In the genomic region with DNA sequence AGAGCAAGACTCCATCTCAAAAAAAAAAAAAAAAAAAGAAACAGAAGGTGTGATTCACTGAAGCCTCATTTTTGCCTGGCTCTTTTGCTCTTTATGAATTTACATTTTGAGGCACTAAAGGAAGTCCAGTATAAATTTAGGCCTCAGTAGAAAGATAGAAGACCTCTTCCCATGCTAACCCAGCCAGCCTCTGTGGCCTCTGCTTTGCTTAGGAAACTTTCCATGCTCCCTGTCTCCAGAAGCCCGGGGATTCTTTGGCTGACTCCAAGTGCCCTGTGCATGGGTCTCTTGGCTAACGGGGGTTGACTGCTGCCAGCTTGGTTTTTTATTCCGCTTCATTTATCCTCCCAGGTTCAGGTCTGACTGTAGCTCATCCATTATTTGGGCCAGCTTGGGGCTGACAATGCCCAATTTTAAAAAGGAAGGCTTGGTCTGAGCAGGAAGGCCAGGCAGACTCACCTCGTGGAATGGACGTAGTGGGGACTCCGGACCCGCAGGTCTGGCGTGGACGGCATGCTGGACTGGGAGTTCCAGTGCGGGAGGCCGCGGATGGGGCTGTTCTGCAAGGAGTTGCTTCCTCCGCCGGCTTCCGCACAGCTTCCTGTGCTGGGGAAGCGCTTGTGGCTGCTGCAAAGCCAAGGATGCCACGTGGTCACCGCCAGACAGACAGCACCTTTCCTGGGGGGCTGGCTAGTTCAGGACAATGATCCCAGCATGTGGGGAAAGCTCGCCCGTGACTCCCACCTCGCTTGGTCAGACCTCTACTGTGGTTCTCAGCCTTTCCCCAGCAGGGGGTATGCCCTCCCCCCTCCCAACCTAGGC, we compare ENCODE assay signal across 12 cellular contexts.
DNase-seq lines count a peak whose midpoint lies in the region; ATAC-seq and TF ChIP-seq lines count a peak whose summit lies in the region.
"Had no signal": no experiment of that assay in that cellular context is flagged by ENCODE, and none has a peak within 500 bp of the region (broad histone marks: within the 10 kb centered on the region; RNA-seq: fewer than 3 reads in every experiment).

No MANE protein-coding gene starts in this region.

- no peak overlapping the region for H2BK5ac ChIP-seq in IMR-90 (ENCODE audit: low read depth, low read length, poor library complexity, severe bottlenecking)

- H3K9ac ChIP-seq in IMR-90 (ENCODE audit: low read depth, low read length) (no peak overlapping the region; the same call in 1 of the 2 replicates), muscle layer of colon (ENCODE audit: low read length) (no peak overlapping the region)

- H3K36me3 Mint-ChIP-seq in endothelial cell (ENCODE audit: low read depth, unreplicated experiment), result peaks cover 47% of the 10 kb centered on the region
- peaks cover 3% of the 10 kb centered on the region for H3K36me3 Mint-ChIP-seq in activated T-helper 1 cell treated with anti-CD3 and anti-CD28 coated beads, Interleukin-12 subunit alpha, Interleukin-12 subunit beta, Interleukin-2, Interleukin-4 antibody, amounts not matched to agents 30 ng/mL and 10 ng/mL and 1 ng/mL, durations not matched to agents 14 hours and 24 hours and 36 hours (ENCODE audit: low read depth)

- BruUV-seq in IMR-90 (replicated peaks; lab: Mats Ljungman, UMichigan), result no TSS peak

- H3K27me3 ChIP-seq in IMR-90 (ENCODE audit: control insufficient read depth, insufficient read depth, low read length), result no peaks in the 10 kb centered on the region
- H3K27me3 ChIP-seq in muscle layer of colon (ENCODE audit: control insufficient read depth in 1 of 2, insufficient read depth in 2 of 2, low read length in 2 of 2), result no peaks in the 10 kb centered on the region

- no peak overlapping the region for H2AK5ac ChIP-seq in IMR-90 (ENCODE audit: low read depth, low read length)

- dilution Hi-C loops in IMR-90 (cut with HindIII; ENCODE audit: low sequenced_read_pairs, unreplicated experiment), result no loop called here

- no peaks in the 10 kb centered on the region for H3K27me3 Mint-ChIP-seq in endothelial cell (ENCODE audit: unreplicated experiment)
- peaks cover 2% of the 10 kb centered on the region for H3K27me3 Mint-ChIP-seq in activated T-helper 1 cell treated with anti-CD3 and anti-CD28 coated beads, Interleukin-12 subunit alpha, Interleukin-12 subunit beta, Interleukin-2, Interleukin-4 antibody, amounts not matched to agents 30 ng/mL and 10 ng/mL and 1 ng/mL, durations not matched to agents 14 hours and 24 hours and 36 hours (ENCODE audit: insufficient read depth)

- peak overlapping the region in 1 of 2 experiments; percentile 20; a peak in 1 of 4 replicates for H4K8ac ChIP-seq in IMR-90 (ENCODE audit: low read depth in 2 of 2, low read length in 2 of 2)

- peaks cover 3% of the 10 kb centered on the region; the same call in 1 of the 2 replicates for H4K20me1 ChIP-seq in IMR-90 (ENCODE audit: insufficient read depth, low read length)

- H3K18ac ChIP-seq in IMR-90 (ENCODE audit: low read depth, low read length), result no peak overlapping the region; the same call in 1 of the 2 replicates

- no peak overlapping the region for H3K56ac ChIP-seq in IMR-90 (ENCODE audit: extremely low read depth, insufficient read depth, low read length)

- H3K79me1 ChIP-seq in IMR-90 (ENCODE audit: low read depth in 1 of 2, low read length in 2 of 2), result peaks cover under 1 to 39% of the 10 kb centered on the region in 2 experiments; a peak in 2 of 4 replicates

- 0 out of 2 replicates have a peak overlapping the region, but pooled peaks have one; percentile 1 for H3K4ac ChIP-seq in IMR-90 (ENCODE audit: low read depth, low read length)

- H3K14ac ChIP-seq in IMR-90 (replicated peaks; ENCODE audit: low read depth, low read length), result no peak overlapping the region

- no peak overlapping the region for H2AFZ ChIP-seq in IMR-90 (replicated peaks; ENCODE audit: low read length, poor library complexity)

- peak overlapping the region; percentile 20; the same call in 1 of the 2 replicates for H3K23ac ChIP-seq in IMR-90 (ENCODE audit: low read depth, low read length)

- in situ Hi-C loops in IMR-90 (cut with MboI; ENCODE audit: low sequenced_read_pairs) (loop anchor here (25.0 kb wide), 1 partner anchor 428 kb away; no protein-coding TSS in a partner anchor), ACHN (cut with HindIII; ENCODE audit: low pct_ligation_motif_present, low pct_unique_long_range_greater_than_20kb, low sequenced_read_pairs) (no loop called here)

- H3K27ac ChIP-seq in IMR-90 (ENCODE audit: insufficient read depth, low read length) (peak overlapping the region; percentile 46; the same call in 1 of the 2 replicates), muscle layer of colon (ENCODE audit: low read depth, low read length) (peak overlapping the region; percentile 48)

- peak; percentile 79 for DNase-seq in Ammon's horn (ENCODE audit: low spot score)
- DNase-seq in IMR-90, result no peak
- DNase-seq in endothelial cell (ENCODE audit: low spot score), result peak; percentile 38
- no peak for DNase-seq in activated T-helper 1 cell treated with anti-CD3 and anti-CD28 coated beads, Interleukin-12 subunit alpha, Interleukin-12 subunit beta, Interleukin-2, Interleukin-4 antibody, amounts not matched to agents 30 ng/mL and 10 ng/mL and 1 ng/mL, durations not matched to agents 14 hours and 24 hours and 36 hours (ENCODE audit: low spot score)
- no peak for DNase-seq in ACHN
- DNase-seq: NCI-H2029, SHP77 had no signal

- CTCF ChIA-PET in IMR-90 (lab: Yijun Ruan, JAX), result interaction anchor here (0.5 to 1.6 kb wide), 5 partner anchors 40 to 292 kb away, joined by 3 to 5 read pairs (median 4); no protein-coding TSS in a partner anchor

- H2BK120ac ChIP-seq in IMR-90 (ENCODE audit: low read depth, low read length), result no peak overlapping the region

- no peaks in the 10 kb centered on the region; the same call in 1 of the 2 replicates for H3K9me1 ChIP-seq in IMR-90 (ENCODE audit: insufficient read depth, low read length)

- H4K5ac ChIP-seq in IMR-90 (ENCODE audit: low read depth, low read length), result no peak overlapping the region; the same call in 1 of the 2 replicates

- no peak overlapping the region for H2AK9ac ChIP-seq in IMR-90 (replicated peaks; ENCODE audit: low read depth, low read length, poor library complexity)

- H3K4me3 ChIP-seq in IMR-90 (ENCODE audit: insufficient read depth, low read depth, low read length) (no peak overlapping the region), muscle layer of colon (ENCODE audit: low read depth in 1 of 2, low read length in 2 of 2) (no peak overlapping the region)
- H3K4me3 ChIP-seq: smooth muscle cell had no signal

- H4K91ac ChIP-seq in IMR-90 (ENCODE audit: insufficient read depth, low read depth, low read length), result no peak overlapping the region

- H3K36me3 ChIP-seq in IMR-90 (ENCODE audit: control insufficient read depth, insufficient read depth, low read length), result peaks cover 47% of the 10 kb centered on the region
- peaks cover 53% of the 10 kb centered on the region for H3K36me3 ChIP-seq in muscle layer of colon (ENCODE audit: insufficient read depth, low read length)

- no peak for ATAC-seq in IMR-90 (ENCODE audit: low read depth)
- no peak for ATAC-seq in HG02970 (IDR thresholded peaks at IDR 0.05; ENCODE audit: low FRiP score, unreplicated experiment)
- no peak for ATAC-seq in HG03520 (IDR thresholded peaks at IDR 0.05; ENCODE audit: unreplicated experiment)

- 82% methylated on average over 11 of the region's 21 CpGs; no CpG with 5 or more reads in 1 of the 2 experiments for WGBS in IMR-90 (ENCODE audit: extremely low coverage in 2 of 2, insufficient read length in 1 of 2), 2 experiments

- intact Hi-C loops in IMR-90 (cut with micrococcal nuclease), result no loop called here
- intact Hi-C loops in activated T-helper 1 cell treated with anti-CD3 and anti-CD28 coated beads, Interleukin-12 subunit alpha, Interleukin-12 subunit beta, Interleukin-2, Interleukin-4 antibody, amounts not matched to agents 30 ng/mL and 10 ng/mL and 1 ng/mL, durations not matched to agents 14 hours and 24 hours and 36 hours (cut with micrococcal nuclease), result no loop called here

- POLR2A ChIA-PET in IMR-90 (lab: Charles Lee; ENCODE audit: unreplicated experiment), result no interaction called here

- no peak for TF ChIP-seq RAD21 in IMR-90 (IDR thresholded peaks at IDR 0.05; ENCODE audit: low read length)

- H3K9me3 Mint-ChIP-seq in endothelial cell (ENCODE audit: unreplicated experiment), result no peaks in the 10 kb centered on the region
- H3K9me3 Mint-ChIP-seq in activated T-helper 1 cell treated with anti-CD3 and anti-CD28 coated beads, Interleukin-12 subunit alpha, Interleukin-12 subunit beta, Interleukin-2, Interleukin-4 antibody, amounts not matched to agents 30 ng/mL and 10 ng/mL and 1 ng/mL, durations not matched to agents 14 hours and 24 hours and 36 hours, result no peaks in the 10 kb centered on the region

- H3K27ac Mint-ChIP-seq in endothelial cell (ENCODE audit: unreplicated experiment), result peak overlapping the region; percentile 61
- no peak overlapping the region for H3K27ac Mint-ChIP-seq in activated T-helper 1 cell treated with anti-CD3 and anti-CD28 coated beads, Interleukin-12 subunit alpha, Interleukin-12 subunit beta, Interleukin-2, Interleukin-4 antibody, amounts not matched to agents 30 ng/mL and 10 ng/mL and 1 ng/mL, durations not matched to agents 14 hours and 24 hours and 36 hours
- H3K27ac Mint-ChIP-seq: CD14-positive monocyte had no signal

- H3K4me1 ChIP-seq in IMR-90 (ENCODE audit: control insufficient read depth, insufficient read depth, low read length), result peaks cover 14% of the 10 kb centered on the region
- peaks cover 16% of the 10 kb centered on the region for H3K4me1 ChIP-seq in muscle layer of colon (ENCODE audit: insufficient read depth, low read length)

- H3K4me3 Mint-ChIP-seq in endothelial cell (ENCODE audit: unreplicated experiment), result no peak overlapping the region
- no peak overlapping the region for H3K4me3 Mint-ChIP-seq in activated T-helper 1 cell treated with anti-CD3 and anti-CD28 coated beads, Interleukin-12 subunit alpha, Interleukin-12 subunit beta, Interleukin-2, Interleukin-4 antibody, amounts not matched to agents 30 ng/mL and 10 ng/mL and 1 ng/mL, durations not matched to agents 14 hours and 24 hours and 36 hours

- H2BK20ac ChIP-seq in IMR-90 (ENCODE audit: low read depth, low read length), result 0 out of 2 replicates have a peak overlapping the region, but pooled peaks have one; percentile 9

- no peak overlapping the region; the same call in 1 of the 2 replicates for H3K4me2 ChIP-seq in IMR-90 (ENCODE audit: low read depth, low read length)
- H3K4me2 ChIP-seq: smooth muscle cell had no signal

- peaks cover 22% of the 10 kb centered on the region for H3K4me1 Mint-ChIP-seq in endothelial cell (ENCODE audit: unreplicated experiment)
- peaks cover 7% of the 10 kb centered on the region for H3K4me1 Mint-ChIP-seq in activated T-helper 1 cell treated with anti-CD3 and anti-CD28 coated beads, Interleukin-12 subunit alpha, Interleukin-12 subunit beta, Interleukin-2, Interleukin-4 antibody, amounts not matched to agents 30 ng/mL and 10 ng/mL and 1 ng/mL, durations not matched to agents 14 hours and 24 hours and 36 hours (ENCODE audit: low read depth)

- no peak overlapping the region for H2BK15ac ChIP-seq in IMR-90 (ENCODE audit: low read depth, low read length)

- no peaks in the 10 kb centered on the region for H3K9me3 ChIP-seq in IMR-90 (ENCODE audit: control insufficient read depth, insufficient read depth, low read length)
- no peaks in the 10 kb centered on the region for H3K9me3 ChIP-seq in muscle layer of colon (ENCODE audit: low read length)

- no peak for TF ChIP-seq POLR2A in IMR-90 (IDR thresholded peaks at IDR 0.05; ENCODE audit: low read depth, low read length)

- TF ChIP-seq CTCF in IMR-90 (conservative IDR thresholded peaks at IDR 0.05; ENCODE audit: low read depth, low read length), result no peak
- no peak for TF ChIP-seq CTCF in endothelial cell (IDR thresholded peaks at IDR 0.05; ENCODE audit: unreplicated experiment)

Comparison
In these comparisons a context has a peak if more than half of its experiments do, and no peak if none do; other contexts are left out.
1. DNase-seq: peak in Ammon's horn (single experiment) and endothelial cell (single experiment); none in IMR-90 (single experiment), activated T-helper 1 cell treated with anti-CD3 and anti-CD28 coated beads, Interleukin-12 subunit alpha, Interleukin-12 subunit beta, Interleukin-2, Interleukin-4 antibody, amounts not matched to agents 30 ng/mL and 10 ng/mL and 1 ng/mL, durations not matched to agents 14 hours and 24 hours and 36 hours (single experiment) and ACHN (single experiment).